Comparison of ENCODE assay signal across 16 cellular contexts in genomic region chr2:10537522-10538195, GRCh38.
DNase-seq lines count a peak whose midpoint lies in the region; ATAC-seq, FAIRE-seq and TF ChIP-seq lines count a peak whose summit lies in the region.
"Had no signal": no experiment of that assay in that cellular context is flagged by ENCODE, and none has a peak within 500 bp of the region (broad histone marks: within the 10 kb centered on the region; RNA-seq: fewer than 3 reads in every experiment).

No MANE protein-coding gene starts in this region.

- peak; percentile 50 for ATAC-seq in Panc1
- ATAC-seq in GM12878, result no peak
- peak; percentile 17 for ATAC-seq in stimulated activated memory B cell treated with anti-CD40 and anti-IgM and Interleukin-4, amounts not matched to agents 10 μg/mL and 1 μg/mL and 100 μg/mL, for 72 hours

- RAD21 ChIA-PET in GM12878 (lab: Charles Lee; ENCODE audit: unreplicated experiment), result interaction anchor here (0.7 kb wide), 1 partner anchor 253 kb away, joined by 3 read pairs; no protein-coding TSS in a partner anchor

- in situ Hi-C loops in Panc1 (cut with HindIII; ENCODE audit: low pct_unique_long_range_greater_than_20kb, low sequenced_read_pairs), result no loop called here
- in situ Hi-C loops in GM12878 (cut with MboI), result no loop called here

- CTCF ChIA-PET in Panc1 (lab: Charles Lee) (no interaction called here), GM12878 (lab: Yijun Ruan, JAX) (no interaction called here)

- no peak overlapping the region for H3K9ac ChIP-seq in GM12878 (ENCODE audit: control insufficient read depth, insufficient read depth, low read length)

- H3K27ac Mint-ChIP-seq in activated CD4-positive, alpha-beta T cell treated with anti-CD3 and anti-CD28 coated beads, Interleukin-2, amount 10 ng/mL, durations not matched to agents 24 days and 14 days, result peak overlapping the region; percentile 34
- H3K27ac Mint-ChIP-seq in stimulated activated memory B cell treated with anti-CD40 and anti-IgM and Interleukin-4, amounts not matched to agents 10 μg/mL and 1 μg/mL and 100 μg/mL, for 72 hours, result no peak overlapping the region
- H3K27ac Mint-ChIP-seq: H9 had no signal

- H3K27me3 Mint-ChIP-seq in activated CD4-positive, alpha-beta T cell treated with anti-CD3 and anti-CD28 coated beads, Interleukin-2, amount 10 ng/mL, durations not matched to agents 24 days and 14 days, result peaks cover 5% of the 10 kb centered on the region
- peaks cover 37% of the 10 kb centered on the region for H3K27me3 Mint-ChIP-seq in stimulated activated memory B cell treated with anti-CD40 and anti-IgM and Interleukin-4, amounts not matched to agents 10 μg/mL and 1 μg/mL and 100 μg/mL, for 72 hours

- H3K27ac ChIP-seq in Panc1 (ENCODE audit: low read length), result no peak overlapping the region
- no peak overlapping the region for H3K27ac ChIP-seq in GM12878 (ENCODE audit: control insufficient read depth, insufficient read depth)
- H3K27ac ChIP-seq in dorsolateral prefrontal cortex, result no peak overlapping the region
- H3K27ac ChIP-seq: esophagus squamous epithelium, hepatocyte had no signal

- H3K27me3 ChIP-seq in Panc1 (ENCODE audit: control insufficient read depth, insufficient read depth, low read length) (no peaks in the 10 kb centered on the region), GM12878 (replicated peaks in 1 of 2; ENCODE audit: control insufficient read depth in 2 of 2, insufficient read depth in 2 of 2, low read length in 1 of 2) (no peaks in the 10 kb centered on the region), dorsolateral prefrontal cortex (no peaks in the 10 kb centered on the region)
- H3K27me3 ChIP-seq: hepatocyte had no signal

- H3K9me3 ChIP-seq in Panc1 (ENCODE audit: control insufficient read depth, insufficient read depth, low read depth, low read length), result no peaks in the 10 kb centered on the region
- H3K9me3 ChIP-seq in GM12878 (replicated peaks; ENCODE audit: control insufficient read depth, insufficient read depth, low read length), result no peaks in the 10 kb centered on the region
- H3K9me3 ChIP-seq: esophagus squamous epithelium had no signal

- 79% methylated on average over 21 of the region's 21 CpGs for WGBS in GM12878 (ENCODE audit: insufficient coverage, insufficient replicate concordance, low lambda C conversion rate, missing lambda C conversion rate)

- POLR2A ChIA-PET in Panc1 (lab: Charles Lee) (no interaction called here), GM12878 (lab: Charles Lee) (interaction anchor here (0.7 kb wide), 1 partner anchor 12 kb away, joined by 4 read pairs; no protein-coding TSS in a partner anchor)

- no peak for TF ChIP-seq CTCF in Panc1 (IDR thresholded peaks at IDR 0.05)
- no peak for TF ChIP-seq CTCF in GM12878 (IDR thresholded peaks at IDR 0.05 in 2 of 3, conservative IDR thresholded peaks at IDR 0.05 in 1 of 3; ENCODE audit: control insufficient read depth in 2 of 3, extremely low read depth in 1 of 3, insufficient read depth in 1 of 3, low read depth in 3 of 3, low read length in 3 of 3)
- TF ChIP-seq CTCF in dorsolateral prefrontal cortex (IDR thresholded peaks at IDR 0.05 in 54 of 56, conservative IDR thresholded peaks at IDR 0.05 in 2 of 56; ENCODE audit: low read depth in 1 of 56, partially characterized antibody in 56 of 56), result no peak
- no peak for TF ChIP-seq CTCF in GM10266 (IDR thresholded peaks at IDR 0.05; ENCODE audit: control insufficient read depth, insufficient read depth, low read depth, missing control alignments)

- BruUV-seq in Panc1 (replicated peaks; lab: Mats Ljungman, UMichigan) (no TSS peak), GM12878 (replicated peaks; lab: Mats Ljungman, UMichigan) (no TSS peak)

- H3K4me3 ChIP-seq in Panc1 (ENCODE audit: low read depth in 2 of 2, low read length in 2 of 2) (no peak overlapping the region), GM12878 (no peak overlapping the region), dorsolateral prefrontal cortex (no peak overlapping the region)
- H3K4me3 ChIP-seq: esophagus squamous epithelium, hepatocyte had no signal

- H2AFZ ChIP-seq in GM12878 (ENCODE audit: control insufficient read depth, low read depth, low read length), result no peak overlapping the region
- H2AFZ ChIP-seq: hepatocyte had no signal

- H3K4me2 ChIP-seq in GM12878 (ENCODE audit: control insufficient read depth, insufficient read depth), result no peak overlapping the region
- H3K4me2 ChIP-seq: hepatocyte had no signal

- H3K4me1 ChIP-seq in Panc1 (ENCODE audit: control insufficient read depth, insufficient read depth, low read length) (no peaks in the 10 kb centered on the region), GM12878 (ENCODE audit: control insufficient read depth, insufficient read depth, low read length) (no peaks in the 10 kb centered on the region)
- H3K4me1 ChIP-seq: esophagus squamous epithelium had no signal

- peaks cover 17% of the 10 kb centered on the region for H3K4me1 Mint-ChIP-seq in activated CD4-positive, alpha-beta T cell treated with anti-CD3 and anti-CD28 coated beads, Interleukin-2, amount 10 ng/mL, durations not matched to agents 24 days and 14 days
- H3K4me1 Mint-ChIP-seq in stimulated activated memory B cell treated with anti-CD40 and anti-IgM and Interleukin-4, amounts not matched to agents 10 μg/mL and 1 μg/mL and 100 μg/mL, for 72 hours, result peaks cover 6% of the 10 kb centered on the region

- H3K79me2 ChIP-seq in GM12878 (ENCODE audit: control insufficient read depth, insufficient read depth, low read length), result no peaks in the 10 kb centered on the region
- H3K79me2 ChIP-seq: hepatocyte had no signal

- TF ChIP-seq EP300 in GM12878 (IDR thresholded peaks at IDR 0.05; ENCODE audit: borderline replicate concordance in 1 of 2, control insufficient read depth in 1 of 2, low read depth in 2 of 2, low read length in 2 of 2), result no peak

- TF ChIP-seq RAD21 in GM12878 (IDR thresholded peaks at IDR 0.05; ENCODE audit: insufficient read depth, low read depth, low read length), result no peak

- intact Hi-C loops in activated CD4-positive, alpha-beta T cell treated with anti-CD3 and anti-CD28 coated beads, Interleukin-2, amount 10 ng/mL, durations not matched to agents 24 days and 14 days (cut with micrococcal nuclease), result loop anchor here (5.0 kb wide), 2 partner anchors 45 to 90 kb away; partner anchors contain the start of gene ODC1
- intact Hi-C loops in Panc1 (cut with micrococcal nuclease; ENCODE audit: unreplicated experiment), result loop anchor here (10.0 kb wide), 1 partner anchor 83 kb away; no protein-coding TSS in a partner anchor
- intact Hi-C loops in GM12878 (cut with micrococcal nuclease; ENCODE audit: unreplicated experiment), result no loop called here
- intact Hi-C loops in dorsolateral prefrontal cortex (cut with DNase I), result no loop called here

- TF ChIP-seq POLR2A in GM12878 (IDR thresholded peaks at IDR 0.05; ENCODE audit: low read depth, low read length), result no peak

- no peaks in the 10 kb centered on the region for H4K20me1 ChIP-seq in GM12878 (ENCODE audit: control insufficient read depth, insufficient read depth)

- H3K4me3 Mint-ChIP-seq in activated CD4-positive, alpha-beta T cell treated with anti-CD3 and anti-CD28 coated beads, Interleukin-2, amount 10 ng/mL, durations not matched to agents 24 days and 14 days, result peak overlapping the region; percentile 15
- no peak overlapping the region for H3K4me3 Mint-ChIP-seq in stimulated activated memory B cell treated with anti-CD40 and anti-IgM and Interleukin-4, amounts not matched to agents 10 μg/mL and 1 μg/mL and 100 μg/mL, for 72 hours
- H3K4me3 Mint-ChIP-seq: H9 had no signal

- SMC1A ChIA-PET in GM12878 (lab: Charles Lee; ENCODE audit: uncharacterized antibody, unreplicated experiment), result no interaction called here

- peaks cover 4% of the 10 kb centered on the region for H3K9me3 Mint-ChIP-seq in activated CD4-positive, alpha-beta T cell treated with anti-CD3 and anti-CD28 coated beads, Interleukin-2, amount 10 ng/mL, durations not matched to agents 24 days and 14 days
- no peaks in the 10 kb centered on the region for H3K9me3 Mint-ChIP-seq in stimulated activated memory B cell treated with anti-CD40 and anti-IgM and Interleukin-4, amounts not matched to agents 10 μg/mL and 1 μg/mL and 100 μg/mL, for 72 hours
- H3K9me3 Mint-ChIP-seq: H9 had no signal

- no peak for FAIRE-seq in GM12878 (lab: Jason Lieb, UNC)
- FAIRE-seq: colon had no signal

- H3K36me3 ChIP-seq in Panc1 (ENCODE audit: control insufficient read depth, insufficient read depth, low read length), result no peaks in the 10 kb centered on the region
- no peaks in the 10 kb centered on the region; a peak in 1 of 4 replicates for H3K36me3 ChIP-seq in GM12878 (ENCODE audit: control insufficient read depth in 2 of 2, insufficient read depth in 2 of 2, low read length in 1 of 2)
- H3K36me3 ChIP-seq: esophagus squamous epithelium had no signal

- H3K36me3 Mint-ChIP-seq in activated CD4-positive, alpha-beta T cell treated with anti-CD3 and anti-CD28 coated beads, Interleukin-2, amount 10 ng/mL, durations not matched to agents 24 days and 14 days (ENCODE audit: low read depth), result no peaks in the 10 kb centered on the region
- no peaks in the 10 kb centered on the region for H3K36me3 Mint-ChIP-seq in stimulated activated memory B cell treated with anti-CD40 and anti-IgM and Interleukin-4, amounts not matched to agents 10 μg/mL and 1 μg/mL and 100 μg/mL, for 72 hours

- DNase-seq in activated CD4-positive, alpha-beta T cell treated with anti-CD3 and anti-CD28 coated beads, Interleukin-2, amount 10 ng/mL, durations not matched to agents 24 days and 14 days, result peak; percentile 73
- no peak for DNase-seq in activated CD4-positive, alpha-beta T cell treated with anti-CD3 and anti-CD28 coated beads, Interleukin-2, amount 50 U/mL, for 4 hours
- DNase-seq in Panc1 (ENCODE audit: low read depth, low spot score) (no peak), GM12878 (ENCODE audit: low read depth, low spot score) (no peak), dorsolateral prefrontal cortex (no peak), GM10266 (ENCODE audit: extremely low spot score) (no peak)
- DNase-seq in stimulated activated CD4-positive, alpha-beta T cell treated with anti-CD3 and anti-CD28 coated beads, Interleukin-4, amount 100 ng/mL, for 1 hour, result no peak
- DNase-seq: esophagus squamous epithelium; H9; NCI-H187 treated with DMSO at 0.1 percent for 48 hours; NCI-H748 treated with DMSO at 0.1 percent for 48 hours; SHP77 treated with DMSO at 0.1 percent for 48 hours; stimulated activated CD4-positive, alpha-beta T cell treated with anti-CD3 and anti-CD28 coated beads, Interleukin-4, amount 100 ng/mL, for 4 hours had no signal

TF ChIP-seq in GM12878, 131 proteins besides CTCF, POLR2A, EP300 and RAD21:
- peak; percentile 9; the same call in 1 of the 2 replicates for TF ChIP-seq RUNX3 (IDR thresholded peaks at IDR 0.05; ENCODE audit: low read length)
- TF ChIP-seq GATAD2B (conservative IDR thresholded peaks at IDR 0.05; ENCODE audit: low read depth), result no peak

Comparison
In these comparisons a context has a peak if more than half of its experiments do, and no peak if none do; other contexts are left out.
1. intact Hi-C loops: an anchor here in activated CD4-positive, alpha-beta T cell treated with anti-CD3 and anti-CD28 coated beads, Interleukin-2, amount 10 ng/mL, durations not matched to agents 24 days and 14 days (5.0 kb wide) and Panc1 (10.0 kb wide); none called in GM12878 and dorsolateral prefrontal cortex.